In the genomic region with DNA sequence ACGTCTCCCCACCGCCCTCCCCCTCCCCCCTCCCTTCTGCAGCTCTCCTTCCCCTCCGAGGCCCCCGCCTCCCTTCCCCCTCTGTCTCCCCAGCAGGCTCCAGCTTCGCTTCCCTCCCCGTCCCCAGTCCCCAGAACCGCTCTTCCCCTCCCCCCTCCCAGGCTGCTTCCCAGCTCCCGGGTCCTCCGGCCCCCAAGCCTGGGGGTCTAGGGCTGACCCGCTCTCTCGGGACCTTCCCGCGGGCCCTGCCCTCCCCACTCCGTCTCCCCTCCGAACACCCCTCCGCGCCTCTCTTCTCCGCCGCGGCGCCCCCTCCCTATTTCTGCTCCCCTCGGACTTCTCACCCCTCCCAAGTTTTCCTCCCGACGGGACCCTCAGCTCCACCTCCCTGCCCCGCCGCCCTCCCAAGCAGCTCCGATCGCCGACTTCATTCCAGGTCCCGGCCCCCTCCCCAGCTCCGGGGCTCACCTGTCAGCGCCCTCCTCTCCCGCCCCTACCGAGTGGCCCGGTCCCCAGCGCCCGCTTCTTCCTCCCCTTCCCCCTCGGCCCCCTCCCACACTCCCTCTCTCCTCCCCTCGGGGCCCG, we compare ENCODE assay signal across 8 cellular contexts. TPM values are rescaled to one million over a fixed set of nuclear protein-coding genes. Genes with fewer than 3 reads are reported as not detected.
DNase-seq lines count a peak whose midpoint lies in the region; ATAC-seq and TF ChIP-seq lines count a peak whose summit lies in the region.

No MANE protein-coding gene starts in this region.

- no peak overlapping the region for H3K27ac ChIP-seq in psoas muscle

- H3K4me1 Mint-ChIP-seq in activated CD4-positive, alpha-beta T cell treated with anti-CD3 and anti-CD28 coated beads, Interleukin-2, amount 10 ng/mL, durations not matched to agents 24 days and 14 days: no peaks in the 10 kb centered on the region

- no peaks in the 10 kb centered on the region for H3K9me3 Mint-ChIP-seq in activated CD4-positive, alpha-beta T cell treated with anti-CD3 and anti-CD28 coated beads, Interleukin-2, amount 10 ng/mL, durations not matched to agents 24 days and 14 days

- in situ Hi-C loops in G401 (cut with HindIII; ENCODE audit: low sequenced_read_pairs): no loop called here

- peak overlapping the region; percentile 70 for H3K4me3 ChIP-seq in psoas muscle

- no peaks in the 10 kb centered on the region for H3K36me3 ChIP-seq in psoas muscle (ENCODE audit: insufficient read depth in 1 of 2, low read depth in 1 of 2)

- H3K9me3 ChIP-seq in psoas muscle: no peaks in the 10 kb centered on the region

- peaks cover 0 to 5% (median 0%) of the 10 kb centered on the region in 3 donors for H3K27me3 ChIP-seq in psoas muscle (ENCODE audit: insufficient read depth in 3 of 3, low read length in 2 of 3)

- peaks cover 33% of the 10 kb centered on the region for H3K27me3 Mint-ChIP-seq in activated CD4-positive, alpha-beta T cell treated with anti-CD3 and anti-CD28 coated beads, Interleukin-2, amount 10 ng/mL, durations not matched to agents 24 days and 14 days

- 1 to 3% (median 2%) methylated on average over 31 to 39 of the region's 40 CpGs for WGBS in psoas muscle, 3 donors

- no peak for TF ChIP-seq CTCF in psoas muscle (IDR thresholded peaks at IDR 0.05)

- H3K4me3 Mint-ChIP-seq in activated CD4-positive, alpha-beta T cell treated with anti-CD3 and anti-CD28 coated beads, Interleukin-2, amount 10 ng/mL, durations not matched to agents 24 days and 14 days: peak overlapping the region; percentile 86

- peaks cover 5% of the 10 kb centered on the region for H3K4me1 ChIP-seq in psoas muscle

- intact Hi-C loops in activated CD4-positive, alpha-beta T cell treated with anti-CD3 and anti-CD28 coated beads, Interleukin-2, amount 10 ng/mL, durations not matched to agents 24 days and 14 days (cut with micrococcal nuclease): no loop called here
- intact Hi-C loops in Right ventricle myocardium superior (cut with DNase I): no loop called here
- intact Hi-C loops in psoas muscle (cut with DNase I): loop anchor here in 1 of 2 donors (5.0 kb wide), 1 partner anchor 65 kb away; a partner anchor contains a TSS

- ATAC-seq in Right ventricle myocardium superior (ENCODE audit: poor library complexity) (peak; percentile 7), psoas muscle (peak in 3 of 4 donors; percentile 9 to 41 (median 15)), GM19324 (IDR thresholded peaks at IDR 0.05; ENCODE audit: low FRiP score, unreplicated experiment) (no peak)

- no peaks in the 10 kb centered on the region for H3K36me3 Mint-ChIP-seq in activated CD4-positive, alpha-beta T cell treated with anti-CD3 and anti-CD28 coated beads, Interleukin-2, amount 10 ng/mL, durations not matched to agents 24 days and 14 days (ENCODE audit: low read depth)

- DNase-seq in activated effector memory CD4-positive, alpha-beta T cell treated with anti-CD3 and anti-CD28 coated beads, Interleukin-2, amount 50 U/mL, for 16 hours: peak; percentile 71
- no peak for DNase-seq in activated effector memory CD4-positive, alpha-beta T cell treated with Interleukin-2 at 50 U/mL for 16 hours
- DNase-seq in activated CD4-positive, alpha-beta T cell treated with anti-CD3 and anti-CD28 coated beads, Interleukin-2, amount 10 ng/mL, durations not matched to agents 24 days and 14 days: peak; percentile 60
- DNase-seq in Right ventricle myocardium superior: peak; percentile 64
- peak in 1 of 2 donors; percentile 35 for DNase-seq in psoas muscle
- no peak for DNase-seq in HK-2 (ENCODE audit: unreplicated experiment)
- no peak for DNase-seq in G401 (ENCODE audit: low spot score)

- H3K27ac Mint-ChIP-seq in activated CD4-positive, alpha-beta T cell treated with anti-CD3 and anti-CD28 coated beads, Interleukin-2, amount 10 ng/mL, durations not matched to agents 24 days and 14 days: no peak overlapping the region

RNA-seq across cellular contexts. Expression of a gene that starts 1.1 kb away (rescaled TPM):
- 0.21 TPM in 1 of 2 replicates, not detected in the other for total RNA-seq in activated CD4-positive, alpha-beta T cell treated with anti-CD3 and anti-CD28 coated beads, Interleukin-2, amount 10 ng/mL, durations not matched to agents 24 days and 14 days
- total RNA-seq in Right ventricle myocardium superior (5.2 TPM), psoas muscle (1 to 10 TPM; 1.7 to 2.8 (median 2.3) TPM)
- 1 to 10 TPM in 2 of 3 donors, under 1 TPM in 1; 0.87 to 1.3 (median 1.2) TPM for polyA plus RNA-seq in psoas muscle
- 7.9 and 9.8 TPM in 2 replicates for total RNA-seq in G401 (2014; rRNA removed; shearing (Covaris generic))

Comparison
In these comparisons a context has a peak if more than half of its experiments do, and no peak if none do; other contexts are left out.
1. DNase-seq: peak in activated effector memory CD4-positive, alpha-beta T cell treated with anti-CD3 and anti-CD28 coated beads, Interleukin-2, amount 50 U/mL, for 16 hours (single experiment), activated CD4-positive, alpha-beta T cell treated with anti-CD3 and anti-CD28 coated beads, Interleukin-2, amount 10 ng/mL, durations not matched to agents 24 days and 14 days (single experiment) and Right ventricle myocardium superior (single experiment); none in activated effector memory CD4-positive, alpha-beta T cell treated with Interleukin-2 at 50 U/mL for 16 hours (single experiment), HK-2 (single experiment) and G401 (single experiment).